ENCODE assay signal across 1 cellular context in the genomic region with DNA sequence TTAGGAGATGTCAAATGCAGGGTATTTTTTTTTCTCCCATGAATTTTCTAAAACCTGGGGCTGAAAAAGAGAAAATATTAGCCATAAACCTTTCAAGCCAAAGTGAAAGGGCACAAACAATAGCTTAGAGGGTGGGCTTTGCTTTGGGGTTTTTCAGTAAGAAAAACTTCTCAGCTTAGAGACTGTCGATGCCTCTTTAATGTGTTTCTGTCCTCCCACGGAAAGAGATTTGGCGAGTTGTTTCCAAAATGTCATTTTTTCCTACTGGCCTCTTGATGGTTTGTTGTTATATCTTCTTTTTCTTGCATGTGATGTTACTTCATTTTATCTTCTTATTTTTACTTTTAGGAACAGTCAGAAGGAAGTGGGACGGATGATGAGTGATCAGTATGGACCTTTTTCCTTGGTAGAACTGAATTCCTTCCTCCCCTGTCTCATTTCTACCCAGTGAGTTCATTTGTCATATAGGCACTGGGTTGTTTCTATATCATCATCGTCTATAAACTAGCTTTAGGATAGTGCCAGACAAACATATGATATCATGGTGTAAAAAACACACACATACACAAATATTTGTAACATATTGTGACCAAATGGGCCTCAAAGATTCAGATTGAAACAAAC.
TF ChIP-seq lines count a peak whose summit lies in the region.

No MANE protein-coding gene starts in this region.

TF ChIP-seq in IMR-90, 13 proteins besides CTCF, POLR2A, EP300 and RAD21:
- TF ChIP-seq CHD1 (IDR thresholded peaks at IDR 0.05; ENCODE audit: low read depth, low read length) = no peak
- TF ChIP-seq MAZ (IDR thresholded peaks at IDR 0.05; ENCODE audit: borderline replicate concordance, low read depth, low read length) = no peak
- TF ChIP-seq CEBPB (IDR thresholded peaks at IDR 0.05; ENCODE audit: low read depth, low read length) = no peak
- no peak for TF ChIP-seq RCOR1 (IDR thresholded peaks at IDR 0.05; ENCODE audit: insufficient replicate concordance, low read length)
- no peak for TF ChIP-seq BHLHE40 (IDR thresholded peaks at IDR 0.05; ENCODE audit: low read depth, low read length)
- no peak for TF ChIP-seq RFX5 (IDR thresholded peaks at IDR 0.05; ENCODE audit: low read depth, low read length)
- TF ChIP-seq NFE2L2 (IDR thresholded peaks at IDR 0.05; ENCODE audit: low read depth, low read length) = no peak
- TF ChIP-seq, protein P1, sequence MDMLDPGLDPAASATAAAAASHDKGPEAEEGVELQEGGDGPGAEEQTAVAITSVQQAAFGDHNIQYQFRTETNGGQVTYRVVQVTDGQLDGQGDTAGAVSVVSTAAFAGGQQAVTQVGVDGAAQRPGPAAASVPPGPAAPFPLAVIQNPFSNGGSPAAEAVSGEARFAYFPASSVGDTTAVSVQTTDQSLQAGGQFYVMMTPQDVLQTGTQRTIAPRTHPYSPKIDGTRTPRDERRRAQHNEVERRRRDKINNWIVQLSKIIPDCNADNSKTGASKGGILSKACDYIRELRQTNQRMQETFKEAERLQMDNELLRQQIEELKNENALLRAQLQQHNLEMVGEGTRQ (IDR thresholded peaks at IDR 0.05; ENCODE audit: low read depth, low read length) = no peak
- TF ChIP-seq MXI1 (IDR thresholded peaks at IDR 0.05; ENCODE audit: borderline replicate concordance, low read depth, low read length) = no peak
- TF ChIP-seq SMC3 (IDR thresholded peaks at IDR 0.05; ENCODE audit: low read depth, low read length) = no peak
- no peak for TF ChIP-seq FOS (IDR thresholded peaks at IDR 0.05; ENCODE audit: low read depth, low read length)
- TF ChIP-seq, protein P2, sequence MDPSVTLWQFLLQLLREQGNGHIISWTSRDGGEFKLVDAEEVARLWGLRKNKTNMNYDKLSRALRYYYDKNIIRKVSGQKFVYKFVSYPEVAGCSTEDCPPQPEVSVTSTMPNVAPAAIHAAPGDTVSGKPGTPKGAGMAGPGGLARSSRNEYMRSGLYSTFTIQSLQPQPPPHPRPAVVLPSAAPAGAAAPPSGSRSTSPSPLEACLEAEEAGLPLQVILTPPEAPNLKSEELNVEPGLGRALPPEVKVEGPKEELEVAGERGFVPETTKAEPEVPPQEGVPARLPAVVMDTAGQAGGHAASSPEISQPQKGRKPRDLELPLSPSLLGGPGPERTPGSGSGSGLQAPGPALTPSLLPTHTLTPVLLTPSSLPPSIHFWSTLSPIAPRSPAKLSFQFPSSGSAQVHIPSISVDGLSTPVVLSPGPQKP (IDR thresholded peaks at IDR 0.05; ENCODE audit: borderline replicate concordance, low read depth, low read length) = no peak
- TF ChIP-seq MAFK (IDR thresholded peaks at IDR 0.05; ENCODE audit: low read depth, low read length) = no peak
